Comparison of ENCODE assay signal across 16 cellular contexts in genomic region chr5:150159741-150160179, GRCh38. TPM values are rescaled to one million over a fixed set of nuclear protein-coding genes. Genes with fewer than 3 reads are reported as not detected.
A peak's percentile ranks its signal among the peaks of the same experiment; 100 is the strongest.
DNase-seq lines count a peak whose midpoint lies in the region; ATAC-seq, FAIRE-seq and TF ChIP-seq lines count a peak whose summit lies in the region.
"Had no signal": no experiment of that assay in that cellular context is flagged by ENCODE, and none has a peak within 500 bp of the region (broad histone marks: within the 10 kb centered on the region; RNA-seq: fewer than 3 reads in every experiment).

No MANE protein-coding gene starts in this region.

- DNase-seq in DMS153 (lab: John Stamatoyannopoulos, UW) (peak; percentile 0), DMS153 treated with DMSO at 0.1 percent for 48 hours (lab: John Stamatoyannopoulos, UW; ENCODE audit: unreplicated experiment) (no peak), GM12878 (ENCODE audit: low read depth, low spot score) (no peak), left kidney (ENCODE audit: low read depth, low spot score) (peak; percentile 91), tibial nerve (ENCODE audit: low spot score in 2 of 2) (no peak), NCI-H446 (lab: John Stamatoyannopoulos, UW) (no peak)
- no peak for DNase-seq in stimulated activated CD4-positive, alpha-beta T cell treated with anti-CD3 and anti-CD28 coated beads, Interleukin-1b, Interleukin-23, amount 100 ng/mL, for 48 hours
- DNase-seq: activated naive CD4-positive, alpha-beta T cell had no signal

- H3K27ac ChIP-seq in GM12878 (ENCODE audit: control insufficient read depth, insufficient read depth) (no peak overlapping the region), tibial nerve (peak overlapping the region; percentile 46 to 99 (median 82))
- H3K27ac ChIP-seq: 22Rv1 had no signal

- no peak for TF ChIP-seq EP300 in GM12878 (IDR thresholded peaks at IDR 0.05; ENCODE audit: borderline replicate concordance in 1 of 2, control insufficient read depth in 1 of 2, low read depth in 2 of 2, low read length in 2 of 2)
- no peak for TF ChIP-seq EP300 in tibial nerve (IDR thresholded peaks at IDR 0.05)

- no peak overlapping the region for H3K4me3 ChIP-seq in GM12878
- no peak overlapping the region for H3K4me3 ChIP-seq in tibial nerve

- POLR2A ChIA-PET in GM12878 (lab: Charles Lee), result interaction anchor here (0.6 to 1.1 kb wide), 2 partner anchors 15 to 398 kb away, joined by 3 read pairs; no protein-coding TSS in a partner anchor

- H3K9me3 ChIP-seq in GM12878 (replicated peaks; ENCODE audit: control insufficient read depth, insufficient read depth, low read length), result no peaks in the 10 kb centered on the region
- no peaks in the 10 kb centered on the region for H3K9me3 ChIP-seq in tibial nerve

- no TSS peak for BruUV-seq in GM12878 (replicated peaks; lab: Mats Ljungman, UMichigan)

- no peaks in the 10 kb centered on the region for H3K27me3 ChIP-seq in GM12878 (replicated peaks in 1 of 2; ENCODE audit: control insufficient read depth in 2 of 2, insufficient read depth in 2 of 2, low read length in 1 of 2)
- no peaks in the 10 kb centered on the region for H3K27me3 ChIP-seq in tibial nerve

- intact Hi-C loops in GM12878 (cut with micrococcal nuclease; ENCODE audit: unreplicated experiment), result loop anchor here (2.0 kb wide), 1 partner anchor 277 kb away; no protein-coding TSS in a partner anchor

- peak; percentile 4 for ATAC-seq in GM12878
- ATAC-seq in HG02678 (IDR thresholded peaks at IDR 0.05; ENCODE audit: unreplicated experiment), result no peak

- CTCF ChIA-PET in GM12878 (lab: Yijun Ruan, JAX), result interaction anchor here (0.7 to 6.7 kb wide), 10 partner anchors 16 to 541 kb away, joined by 3 to 68 read pairs (median 3); partner anchors contain the start of gene RPS14

- peak overlapping the region; percentile 76 for H2AFZ ChIP-seq in GM12878 (ENCODE audit: control insufficient read depth, low read depth, low read length)

- TF ChIP-seq POLR2A in GM12878 (IDR thresholded peaks at IDR 0.05; ENCODE audit: low read depth, low read length) (no peak), tibial nerve (IDR thresholded peaks at IDR 0.05) (no peak)

- H3K4me1 ChIP-seq in GM12878 (ENCODE audit: control insufficient read depth, insufficient read depth, low read length) (peaks cover 13% of the 10 kb centered on the region), tibial nerve (peaks cover 0 to 84% (median 19%) of the 10 kb centered on the region in 4 donors)

- no peaks in the 10 kb centered on the region for H3K36me3 ChIP-seq in GM12878 (ENCODE audit: control insufficient read depth in 2 of 2, insufficient read depth in 2 of 2, low read length in 1 of 2)
- no peaks in the 10 kb centered on the region for H3K36me3 ChIP-seq in tibial nerve

- in situ Hi-C loops in GM12878 (cut with MboI), result no loop called here

- no peaks in the 10 kb centered on the region for H3K79me2 ChIP-seq in GM12878 (ENCODE audit: control insufficient read depth, insufficient read depth, low read length)

- 35% methylated on average over 5 of the region's 9 CpGs for WGBS in GM12878 (ENCODE audit: insufficient coverage, insufficient replicate concordance, low lambda C conversion rate, missing lambda C conversion rate)
- WGBS in tibial nerve, 2 donors, result 25 to 29% methylated on average over 3 to 8 of the region's 9 CpGs

- RAD21 ChIA-PET in GM12878 (lab: Charles Lee; ENCODE audit: unreplicated experiment), result interaction anchor here (0.6 to 2.2 kb wide), 9 partner anchors 17 to 277 kb away, joined by 3 to 8 read pairs (median 4); no protein-coding TSS in a partner anchor

- H3K9ac ChIP-seq in GM12878 (ENCODE audit: control insufficient read depth, insufficient read depth, low read length), result no peak overlapping the region

- TF ChIP-seq CTCF in GM12878 (IDR thresholded peaks at IDR 0.05 in 2 of 3, conservative IDR thresholded peaks at IDR 0.05 in 1 of 3; ENCODE audit: control insufficient read depth in 2 of 3, extremely low read depth in 1 of 3, insufficient read depth in 1 of 3, low read depth in 3 of 3, low read length in 3 of 3) (no peak), tibial nerve (IDR thresholded peaks at IDR 0.05) (no peak)

- no peak for FAIRE-seq in GM12878 (lab: Jason Lieb, UNC)
- FAIRE-seq: GM12892, H54, TTC549 had no signal

- no peaks in the 10 kb centered on the region for H4K20me1 ChIP-seq in GM12878 (ENCODE audit: control insufficient read depth, insufficient read depth)

- no peak for TF ChIP-seq RAD21 in GM12878 (IDR thresholded peaks at IDR 0.05; ENCODE audit: insufficient read depth, low read depth, low read length)

- 0 out of 2 replicates have a peak overlapping the region, but pooled peaks have one; percentile 46 for H3K4me2 ChIP-seq in GM12878 (ENCODE audit: control insufficient read depth, insufficient read depth)

- SMC1A ChIA-PET in GM12878 (lab: Charles Lee; ENCODE audit: uncharacterized antibody, unreplicated experiment), result interaction anchor here (0.7 to 1.5 kb wide), 3 partner anchors 13 to 191 kb away, joined by 3 to 4 read pairs (median 3); no protein-coding TSS in a partner anchor

TF ChIP-seq in GM12878, 131 proteins besides CTCF, POLR2A, EP300 and RAD21 (continues in another document):
- TF ChIP-seq CBX3 (IDR thresholded peaks at IDR 0.05; ENCODE audit: borderline replicate concordance, low read depth), result no peak
- peak; percentile 96 for TF ChIP-seq MEF2B (IDR thresholded peaks at IDR 0.05; ENCODE audit: partially characterized antibody, poor library complexity, severe bottlenecking)
- no peak for TF ChIP-seq ATF7 (IDR thresholded peaks at IDR 0.05; ENCODE audit: low read depth)
- TF ChIP-seq ZSCAN29 (IDR thresholded peaks at IDR 0.05), result no peak

RNA-seq across cellular contexts. Expression of gene PDGFRB, which starts 4.1 kb away (rescaled TPM):
- total RNA-seq in GM12878 (2013; cell fraction: nucleolus; rRNA removed), result 33.8 and 34.4 TPM in 2 replicates
- 1.8 and 3.0 TPM in 2 replicates for total RNA-seq in GM12878 (2014; rRNA removed)
- 1.2 and 1.4 TPM in 2 replicates for total RNA-seq in GM12878 (2014; rRNA removed; fragmentation: Illumina TruSeq; extraction: Trizol)
- total RNA-seq in GM12878 (2021), result 2.2 and 3.3 TPM in 2 replicates
- polyA plus RNA-seq in GM12878 (2011; ENCODE audit: low read depth), result 0.93 TPM
- 0.64 and 0.65 TPM in 2 replicates for polyA plus RNA-seq in GM12878 (2011; rRNA removed)
- polyA plus RNA-seq in GM12878 (2011; cell fraction: cytosol; rRNA removed), result 0.87 and 1.5 TPM in 2 replicates
- 2.1 and 4.4 TPM in 2 replicates for polyA plus RNA-seq in GM12878 (2011; cell fraction: nucleus; rRNA removed)
- polyA plus RNA-seq in GM12878 (2012), result 2.0 and 2.7 TPM in 2 replicates
- 0.41 and 0.90 TPM in 2 replicates for polyA plus RNA-seq in GM12878 (2014; fragmentation: Illumina TruSeq; extraction: Trizol)
- polyA plus RNA-seq in GM12878 (2014; fragmentation: Nextera tagmentation; extraction: Ambion mirVana), result under 1 TPM; 0.02 to 0.16 TPM
- polyA plus RNA-seq in GM12878 (2014; rRNA removed), result 0.94 and 2.1 TPM in 2 replicates
- polyA plus RNA-seq in GM12878 (2016; fragmentation: Nextera tagmentation; extraction: Ambion mirVana), result 1 to 10 TPM; 1.5 to 1.7 TPM
- polyA minus RNA-seq in GM12878 (2011; rRNA and poly(A)+ RNA removed), result 2.6 and 2.8 TPM in 2 replicates
- polyA minus RNA-seq in GM12878 (2011; cell fraction: cytosol; rRNA and poly(A)+ RNA removed), result 0.94 and 1.6 TPM in 2 replicates
- 2.8 and 4.2 TPM in 2 replicates for polyA minus RNA-seq in GM12878 (2011; cell fraction: nucleus; rRNA and poly(A)+ RNA removed)
- total RNA-seq in tibial nerve, result 100 to 1,000 TPM; 171 to 354 (median 217) TPM
- polyA plus RNA-seq: neural cell had no signal

RNA-seq across cellular contexts. Expression of gene CDX1, which starts 6.8 kb away (rescaled TPM):
- total RNA-seq in GM12878 (2013; cell fraction: nucleolus; rRNA removed), result not detected in 2 replicates
- total RNA-seq in GM12878 (2014; rRNA removed), result not detected in 2 replicates
- not detected in 2 replicates for total RNA-seq in GM12878 (2014; rRNA removed; fragmentation: Illumina TruSeq; extraction: Trizol)
- total RNA-seq in GM12878 (2021), result not detected in 2 replicates
- not detected for polyA plus RNA-seq in GM12878 (2011; ENCODE audit: low read depth)
- polyA plus RNA-seq in GM12878 (2011; rRNA removed), result not detected in 2 replicates
- not detected in 2 replicates for polyA plus RNA-seq in GM12878 (2011; cell fraction: cytosol; rRNA removed)
- not detected in 2 replicates for polyA plus RNA-seq in GM12878 (2011; cell fraction: nucleus; rRNA removed)
- polyA plus RNA-seq in GM12878 (2012), result not detected in 2 replicates
- not detected in 2 replicates for polyA plus RNA-seq in GM12878 (2014; fragmentation: Illumina TruSeq; extraction: Trizol)
- not detected for polyA plus RNA-seq in GM12878 (2014; fragmentation: Nextera tagmentation; extraction: Ambion mirVana)
- not detected in 2 replicates for polyA plus RNA-seq in GM12878 (2014; rRNA removed)
- not detected for polyA plus RNA-seq in GM12878 (2016; fragmentation: Nextera tagmentation; extraction: Ambion mirVana)
- not detected in 2 replicates for polyA minus RNA-seq in GM12878 (2011; rRNA and poly(A)+ RNA removed)
- not detected in 2 replicates for polyA minus RNA-seq in GM12878 (2011; cell fraction: cytosol; rRNA and poly(A)+ RNA removed)
- not detected in 2 replicates for polyA minus RNA-seq in GM12878 (2011; cell fraction: nucleus; rRNA and poly(A)+ RNA removed)
- 1 to 10 TPM in 1 of 4 donors, under 1 TPM in 1, not detected in 2; 0.22 to 2.5 TPM for total RNA-seq in tibial nerve
- total RNA-seq: epithelial cell of proximal tubule, NCI-H460 had no signal
- polyA plus RNA-seq: neural cell had no signal

RNA-seq across cellular contexts. Expression of gene SLC6A7, which starts 30.1 kb away (rescaled TPM):
- total RNA-seq in GM12878 (2013; cell fraction: nucleolus; rRNA removed), result not detected in 2 replicates
- total RNA-seq in GM12878 (2014; rRNA removed), result 0.06 and 0.11 TPM in 2 replicates
- 0.05 TPM in 1 of 2 replicates, not detected in the other for total RNA-seq in GM12878 (2014; rRNA removed; fragmentation: Illumina TruSeq; extraction: Trizol)
- total RNA-seq in GM12878 (2021), result 0.08 TPM in 1 of 2 replicates, not detected in the other
- polyA plus RNA-seq in GM12878 (2011; ENCODE audit: low read depth), result not detected
- polyA plus RNA-seq in GM12878 (2011; rRNA removed), result not detected in 2 replicates
- polyA plus RNA-seq in GM12878 (2011; cell fraction: cytosol; rRNA removed), result 0.01 TPM in 1 of 2 replicates, not detected in the other
- polyA plus RNA-seq in GM12878 (2011; cell fraction: nucleus; rRNA removed), result 0.03 TPM in 2 replicates
- 0.13 and 0.16 TPM in 2 replicates for polyA plus RNA-seq in GM12878 (2012)
- polyA plus RNA-seq in GM12878 (2014; fragmentation: Illumina TruSeq; extraction: Trizol), result 0.01 TPM in 1 of 2 replicates, not detected in the other
- not detected for polyA plus RNA-seq in GM12878 (2014; fragmentation: Nextera tagmentation; extraction: Ambion mirVana)
- 0.04 TPM in 1 of 2 replicates, not detected in the other for polyA plus RNA-seq in GM12878 (2014; rRNA removed)
- polyA plus RNA-seq in GM12878 (2016; fragmentation: Nextera tagmentation; extraction: Ambion mirVana), result under 1 TPM in 1 of 2 experiments, not detected in 1; 0.15 TPM
- not detected in 2 replicates for polyA minus RNA-seq in GM12878 (2011; rRNA and poly(A)+ RNA removed)
- not detected in 2 replicates for polyA minus RNA-seq in GM12878 (2011; cell fraction: cytosol; rRNA and poly(A)+ RNA removed)
- polyA minus RNA-seq in GM12878 (2011; cell fraction: nucleus; rRNA and poly(A)+ RNA removed), result not detected in 2 replicates
- total RNA-seq in tibial nerve, result not detected
- total RNA-seq: epithelial cell of proximal tubule had no signal

Comparison
In these comparisons a context has a peak if more than half of its experiments do, and no peak if none do; other contexts are left out.
1. DNase-seq: peak in DMS153 (single experiment) and left kidney (single experiment); none in DMS153 treated with DMSO at 0.1 percent for 48 hours (single experiment), GM12878 (single experiment), tibial nerve (0 of 2), NCI-H446 (0 of 2) and stimulated activated CD4-positive, alpha-beta T cell treated with anti-CD3 and anti-CD28 coated beads, Interleukin-1b, Interleukin-23, amount 100 ng/mL, for 48 hours (single experiment).
2. RNA of gene PDGFRB, which starts 4.1 kb away (total RNA-seq): 171 to 354 TPM in tibial nerve; 1.2 to 34.4 TPM in GM12878; every median in the first group is over 4 times any median in the second.